8 cellular contexts compared by ENCODE assay signal in genomic region chr1:13749543-13750307, GRCh38. TPM values are rescaled to one million over a fixed set of nuclear protein-coding genes. Genes with fewer than 3 reads are reported as not detected.
DNase-seq lines count a peak whose midpoint lies in the region; ATAC-seq and TF ChIP-seq lines count a peak whose summit lies in the region.

No MANE protein-coding gene starts in this region.

- H3K79me2 ChIP-seq in GM23338 (replicated peaks; ENCODE audit: insufficient read depth) (peaks cover 39% of the 10 kb centered on the region), Loucy (ENCODE audit: insufficient read depth, low read length) (peaks cover 82% of the 10 kb centered on the region)

- H3K9ac ChIP-seq in Loucy (ENCODE audit: low read depth, low read length, poor library complexity, severe bottlenecking): peak overlapping the region; percentile 79

- peak; percentile 65 for DNase-seq in ELR (ENCODE audit: low read depth)
- peak; percentile 69 for DNase-seq in GM23338 (ENCODE audit: low spot score)
- DNase-seq in activated CD4-positive, alpha-beta T cell treated with anti-CD3 and anti-CD28 coated beads, Interleukin-2, amount 50 U/mL, for 48 hours: peak; percentile 53 to 57
- peak in 5 of 10 donors; percentile 11 to 68 (median 33) for DNase-seq in naive thymus-derived CD8-positive, alpha-beta T cell
- peak; percentile 51 to 59 for DNase-seq in thyroid gland
- DNase-seq in SKM-1 (lab: John Stamatoyannopoulos, UW; ENCODE audit: unreplicated experiment): no peak

- H3K4me1 ChIP-seq in GM23338 (ENCODE audit: insufficient read depth) (no peaks in the 10 kb centered on the region; the same call in 1 of the 2 replicates), Loucy (ENCODE audit: insufficient read depth, low read length, poor library complexity, severe bottlenecking) (peaks cover 57% of the 10 kb centered on the region), esophagus (ENCODE audit: control insufficient read depth in 2 of 2, insufficient read depth in 2 of 2, low read length in 1 of 2) (peaks cover 4 to 6% of the 10 kb centered on the region in 2 donors), thyroid gland (peaks cover 45 to 48% of the 10 kb centered on the region in 2 donors)

- H2AFZ ChIP-seq in GM23338: peak overlapping the region; percentile 21; the same call in 1 of the 2 replicates
- H2AFZ ChIP-seq in Loucy (ENCODE audit: low read length): no peak overlapping the region

- H3K27ac ChIP-seq in GM23338 (ENCODE audit: low read depth) (no peak overlapping the region), esophagus (ENCODE audit: low read depth in 2 of 2, low read length in 1 of 2) (peak overlapping the region; percentile 94 to 99), thyroid gland (peak overlapping the region; percentile 87 to 95 (median 93))

- ATAC-seq in GM23338: peak; percentile 34
- ATAC-seq in naive thymus-derived CD8-positive, alpha-beta T cell: peak; percentile 15 to 31

- H3K4me3 Mint-ChIP-seq in GM23338: peak overlapping the region; percentile 96
- peak overlapping the region; percentile 92 to 99 (median 96) for H3K4me3 Mint-ChIP-seq in naive thymus-derived CD8-positive, alpha-beta T cell

- H3K27me3 ChIP-seq in GM23338 (ENCODE audit: insufficient read depth) (peaks cover 33% of the 10 kb centered on the region), Loucy (ENCODE audit: insufficient read depth, low read length, poor library complexity, severe bottlenecking) (no peaks in the 10 kb centered on the region), esophagus (ENCODE audit: control insufficient read depth in 1 of 2, insufficient read depth in 2 of 2, low read length in 2 of 2) (no peaks in the 10 kb centered on the region), thyroid gland (no peaks in the 10 kb centered on the region)

- intact Hi-C loops in thyroid gland (cut with DNase I): loop anchor here (10.0 kb wide), 1 partner anchor 55 kb away; no protein-coding TSS in a partner anchor

- peaks cover 14% of the 10 kb centered on the region for H3K27me3 Mint-ChIP-seq in GM23338 (ENCODE audit: insufficient read depth, low read depth, poor library complexity)
- no peaks in the 10 kb centered on the region for H3K27me3 Mint-ChIP-seq in naive thymus-derived CD8-positive, alpha-beta T cell

- H3K36me3 ChIP-seq in GM23338 (ENCODE audit: insufficient read depth) (no peaks in the 10 kb centered on the region), Loucy (ENCODE audit: insufficient read depth, low read length) (no peaks in the 10 kb centered on the region), esophagus (ENCODE audit: control insufficient read depth in 2 of 2, insufficient read depth in 2 of 2, low read length in 1 of 2) (peaks cover 0 to 2% of the 10 kb centered on the region in 2 donors), thyroid gland (no peaks in the 10 kb centered on the region)

- WGBS in esophagus, 2 donors: 1% methylated on average over 81 of the region's 81 CpGs
- WGBS in thyroid gland, 2 donors: 0% methylated on average over 27 of the region's 81 CpGs

- H3F3A ChIP-seq in GM23338 (replicated peaks; ENCODE audit: low read depth): no peaks in the 10 kb centered on the region
- no peaks in the 10 kb centered on the region for H3F3A ChIP-seq in Loucy (ENCODE audit: low read depth)

- 0 out of 2 replicates have a peak overlapping the region, but pooled peaks have one; percentile 57 for H3K27ac Mint-ChIP-seq in GM23338
- H3K27ac Mint-ChIP-seq in naive thymus-derived CD8-positive, alpha-beta T cell: peak overlapping the region; percentile 92 to 98 (median 96)

- POLR2A ChIA-PET in naive thymus-derived CD8-positive, alpha-beta T cell (lab: Charles Lee): interaction anchor here (0.6 to 4.5 kb wide), 21 partner anchors 8 to 1842 kb away, joined by 3 to 103 read pairs (median 5); no protein-coding TSS in a partner anchor

- H3K4me2 ChIP-seq in GM23338 (peak overlapping the region; percentile 91), Loucy (ENCODE audit: low read depth, low read length, poor library complexity, severe bottlenecking) (peak overlapping the region; percentile 88)

- H3K9me2 ChIP-seq in GM23338 (ENCODE audit: insufficient read depth) (no peaks in the 10 kb centered on the region), Loucy (replicated peaks; ENCODE audit: low read depth, low read length) (no peaks in the 10 kb centered on the region)

- H3K9me3 Mint-ChIP-seq in GM23338: no peaks in the 10 kb centered on the region
- no peaks in the 10 kb centered on the region for H3K9me3 Mint-ChIP-seq in naive thymus-derived CD8-positive, alpha-beta T cell

- H3K36me3 Mint-ChIP-seq in GM23338 (ENCODE audit: low read depth): no peaks in the 10 kb centered on the region; the same call in 2 of the 3 replicates
- H3K36me3 Mint-ChIP-seq in naive thymus-derived CD8-positive, alpha-beta T cell: peaks cover 0 to 47% (median 2%) of the 10 kb centered on the region in 3 donors

- TF ChIP-seq CTCF in GM23338 (conservative IDR thresholded peaks at IDR 0.05; ENCODE audit: low read depth in 2 of 2): no peak
- no peak for TF ChIP-seq CTCF in Loucy (conservative IDR thresholded peaks at IDR 0.05; ENCODE audit: low read length)
- TF ChIP-seq CTCF in thyroid gland (IDR thresholded peaks at IDR 0.05): no peak

- peaks cover 48% of the 10 kb centered on the region for H4K20me1 ChIP-seq in GM23338 (replicated peaks; ENCODE audit: insufficient read depth)
- peaks cover 52% of the 10 kb centered on the region for H4K20me1 ChIP-seq in Loucy (ENCODE audit: insufficient read depth, low read length, poor library complexity, severe bottlenecking)

- no peak for TF ChIP-seq POLR2A in thyroid gland (IDR thresholded peaks at IDR 0.05)

- H3K4me1 Mint-ChIP-seq in GM23338: peaks cover 20% of the 10 kb centered on the region; the same call in 2 of the 3 replicates
- peaks cover 39 to 68% (median 66%) of the 10 kb centered on the region in 4 donors for H3K4me1 Mint-ChIP-seq in naive thymus-derived CD8-positive, alpha-beta T cell

- H3K4me3 ChIP-seq in GM23338: peak overlapping the region; percentile 86
- peak overlapping the region; percentile 89 for H3K4me3 ChIP-seq in Loucy (ENCODE audit: low read length, poor library complexity, severe bottlenecking)
- H3K4me3 ChIP-seq in esophagus (ENCODE audit: low read depth in 1 of 2, low read length in 2 of 2): peak overlapping the region; percentile 83 to 86
- peak overlapping the region; percentile 62 to 97 (median 95) for H3K4me3 ChIP-seq in thyroid gland (replicated peaks in 1 of 3)

- H3K9me3 ChIP-seq in Loucy (ENCODE audit: insufficient read depth, low read depth, low read length) (no peaks in the 10 kb centered on the region), esophagus (ENCODE audit: control insufficient read depth in 2 of 2, insufficient read depth in 1 of 2, low read depth in 1 of 2, low read length in 1 of 2) (no peaks in the 10 kb centered on the region), thyroid gland (no peaks in the 10 kb centered on the region)

TF ChIP-seq in GM23338, 12 proteins besides CTCF, POLR2A, EP300 and RAD21:
- TF ChIP-seq EZH2 (IDR thresholded peaks at IDR 0.05; ENCODE audit: low read depth, unreplicated experiment) (peak; percentile 36), ZNF114 (CRISPR knock-in tag; IDR thresholded peaks at IDR 0.05) (no peak), CREB1 (CRISPR knock-in tag; IDR thresholded peaks at IDR 0.05; ENCODE audit: low read depth) (no peak)

RNA-seq across cellular contexts. Expression of gene PRDM2, which starts 49.7 kb away (rescaled TPM):
- 11.6 and 19.5 TPM in 2 replicates for total RNA-seq in GM23338 (2014; rRNA removed; shearing (Covaris generic))
- polyA plus RNA-seq in GM23338 (2016; fragmentation: Nextera tagmentation; extraction: Ambion mirVana): 28.3 and 28.6 TPM in 2 replicates
- 10 to 100 TPM; 12.1 to 16.0 TPM for polyA plus RNA-seq in esophagus
- total RNA-seq in naive thymus-derived CD8-positive, alpha-beta T cell: 100 to 1,000 TPM; 145 to 146 TPM
- polyA plus RNA-seq in naive thymus-derived CD8-positive, alpha-beta T cell: 10 to 100 TPM; 16.8 to 23.0 (median 20.1) TPM
- 10 to 100 TPM; 39.5 to 63.9 (median 45.4) TPM for total RNA-seq in thyroid gland
